ENCODE assay signal across 16 cellular contexts in genomic region chr2:66919286-66919685, GRCh38.
A peak's percentile ranks its signal among the peaks of the same experiment; 100 is the strongest.
DNase-seq lines count a peak whose midpoint lies in the region; ATAC-seq and TF ChIP-seq lines count a peak whose summit lies in the region.
"Had no signal": no experiment of that assay in that cellular context is flagged by ENCODE, and none has a peak within 500 bp of the region (broad histone marks: within the 10 kb centered on the region; RNA-seq: fewer than 3 reads in every experiment).

No MANE protein-coding gene starts in this region.

- peaks cover 29% of the 10 kb centered on the region for H3K4me1 Mint-ChIP-seq in HFFc6 (ENCODE audit: low read depth)
- H3K4me1 Mint-ChIP-seq in type B pancreatic cell (ENCODE audit: unreplicated experiment): no peaks in the 10 kb centered on the region
- H3K4me1 Mint-ChIP-seq in natural killer cell treated with Interleukin-12 subunit alpha and Interleukin-12 subunit beta and Interleukin-15 and Interleukin-18, amount 100 ng/mL, for 72 hours (ENCODE audit: low read depth in 2 of 2): no peaks in the 10 kb centered on the region
- H3K4me1 Mint-ChIP-seq: CD4-positive, CD25-positive, alpha-beta regulatory T cell had no signal

- no peak overlapping the region for H3K27ac Mint-ChIP-seq in HFFc6
- H3K27ac Mint-ChIP-seq in type B pancreatic cell: no peak overlapping the region
- no peak overlapping the region for H3K27ac Mint-ChIP-seq in natural killer cell treated with Interleukin-12 subunit alpha and Interleukin-12 subunit beta and Interleukin-15 and Interleukin-18, amount 100 ng/mL, for 72 hours
- H3K27ac Mint-ChIP-seq: CD4-positive, CD25-positive, alpha-beta regulatory T cell had no signal

- no peak for TF ChIP-seq POLR2A in vagina (IDR thresholded peaks at IDR 0.05)

- no peaks in the 10 kb centered on the region for H3K9me3 ChIP-seq in vagina
- H3K9me3 ChIP-seq: BLaER1 had no signal

- H3K27me3 ChIP-seq in vagina: no peaks in the 10 kb centered on the region
- H3K27me3 ChIP-seq: BLaER1 had no signal

- ATAC-seq in natural killer cell treated with Interleukin-12 subunit alpha and Interleukin-12 subunit beta and Interleukin-15 and Interleukin-18, amount 100 ng/mL, for 72 hours: no peak
- ATAC-seq: HepG2 had no signal

- H3K27ac ChIP-seq in VCaP (no peak overlapping the region), vagina (no peak overlapping the region)
- H3K27ac ChIP-seq: 22Rv1, BLaER1, GM23248 had no signal

- H3K36me3 ChIP-seq in vagina: no peaks in the 10 kb centered on the region
- H3K36me3 ChIP-seq: BLaER1 had no signal

- H3K4me3 Mint-ChIP-seq in HFFc6: no peak overlapping the region
- no peak overlapping the region for H3K4me3 Mint-ChIP-seq in type B pancreatic cell
- no peak overlapping the region for H3K4me3 Mint-ChIP-seq in natural killer cell treated with Interleukin-12 subunit alpha and Interleukin-12 subunit beta and Interleukin-15 and Interleukin-18, amount 100 ng/mL, for 72 hours
- H3K4me3 Mint-ChIP-seq: CD4-positive, CD25-positive, alpha-beta regulatory T cell had no signal

- no peaks in the 10 kb centered on the region for H3K9me3 Mint-ChIP-seq in HFFc6
- H3K9me3 Mint-ChIP-seq in type B pancreatic cell: no peaks in the 10 kb centered on the region
- H3K9me3 Mint-ChIP-seq in natural killer cell treated with Interleukin-12 subunit alpha and Interleukin-12 subunit beta and Interleukin-15 and Interleukin-18, amount 100 ng/mL, for 72 hours: peaks cover 4% of the 10 kb centered on the region

- H3K36me3 Mint-ChIP-seq in HFFc6 (ENCODE audit: low read depth) (peaks cover 5% of the 10 kb centered on the region), type B pancreatic cell (no peaks in the 10 kb centered on the region)
- no peaks in the 10 kb centered on the region for H3K36me3 Mint-ChIP-seq in natural killer cell treated with Interleukin-12 subunit alpha and Interleukin-12 subunit beta and Interleukin-15 and Interleukin-18, amount 100 ng/mL, for 72 hours
- H3K36me3 Mint-ChIP-seq: CD4-positive, CD25-positive, alpha-beta regulatory T cell had no signal

- DNase-seq in NCI-H2171 treated with DMSO at 0.1 percent for 48 hours (lab: John Stamatoyannopoulos, UW) (peak; percentile 3), NCI-H2171 (lab: John Stamatoyannopoulos, UW) (no peak), HFFc6 (no peak), type B pancreatic cell (ENCODE audit: extremely low spot score, unreplicated experiment) (no peak), vagina (ENCODE audit: extremely low spot score in 2 of 2) (no peak)
- no peak for DNase-seq in natural killer cell treated with Interleukin-12 subunit alpha and Interleukin-12 subunit beta and Interleukin-15 and Interleukin-18, amount 100 ng/mL, for 72 hours (ENCODE audit: low spot score)
- DNase-seq in activated effector memory CD4-positive, alpha-beta T cell treated with anti-CD3 and anti-CD28 coated beads, Interleukin-2, amount 50 U/mL, for 16 hours: no peak
- DNase-seq: AML-193; CD4-positive, CD25-positive, alpha-beta regulatory T cell; DMS53; GM23248; H7 had no signal

- intact Hi-C loops in vagina (cut with DNase I): no loop called here

- no peaks in the 10 kb centered on the region for H3K27me3 Mint-ChIP-seq in HFFc6 (ENCODE audit: insufficient read depth)
- no peaks in the 10 kb centered on the region for H3K27me3 Mint-ChIP-seq in type B pancreatic cell
- no peaks in the 10 kb centered on the region for H3K27me3 Mint-ChIP-seq in natural killer cell treated with Interleukin-12 subunit alpha and Interleukin-12 subunit beta and Interleukin-15 and Interleukin-18, amount 100 ng/mL, for 72 hours
- H3K27me3 Mint-ChIP-seq: CD4-positive, CD25-positive, alpha-beta regulatory T cell had no signal

- H3K4me3 ChIP-seq in vagina: no peak overlapping the region
- H3K4me3 ChIP-seq: BLaER1, GM23248 had no signal

- TF ChIP-seq CTCF in HFFc6 (IDR thresholded peaks at IDR 0.05) (0 out of 2 replicates have a peak, but pooled peaks have one; percentile 17), VCaP (conservative IDR thresholded peaks at IDR 0.05) (peak; percentile 11; the same call in 1 of the 2 replicates), type B pancreatic cell (conservative IDR thresholded peaks at IDR 0.05) (peak; percentile 24), vagina (IDR thresholded peaks at IDR 0.05) (no peak)

- no peaks in the 10 kb centered on the region for H3K4me1 ChIP-seq in vagina
- H3K4me1 ChIP-seq: BLaER1 had no signal

Comparison
In these comparisons a context has a peak if more than half of its experiments do, and no peak if none do; other contexts are left out.
1. CTCF ChIP-seq: peak in HFFc6 (single experiment), VCaP (single experiment) and type B pancreatic cell (single experiment); none in vagina (0 of 3).